Comparison of ENCODE assay signal across 11 cellular contexts in the genomic region with DNA sequence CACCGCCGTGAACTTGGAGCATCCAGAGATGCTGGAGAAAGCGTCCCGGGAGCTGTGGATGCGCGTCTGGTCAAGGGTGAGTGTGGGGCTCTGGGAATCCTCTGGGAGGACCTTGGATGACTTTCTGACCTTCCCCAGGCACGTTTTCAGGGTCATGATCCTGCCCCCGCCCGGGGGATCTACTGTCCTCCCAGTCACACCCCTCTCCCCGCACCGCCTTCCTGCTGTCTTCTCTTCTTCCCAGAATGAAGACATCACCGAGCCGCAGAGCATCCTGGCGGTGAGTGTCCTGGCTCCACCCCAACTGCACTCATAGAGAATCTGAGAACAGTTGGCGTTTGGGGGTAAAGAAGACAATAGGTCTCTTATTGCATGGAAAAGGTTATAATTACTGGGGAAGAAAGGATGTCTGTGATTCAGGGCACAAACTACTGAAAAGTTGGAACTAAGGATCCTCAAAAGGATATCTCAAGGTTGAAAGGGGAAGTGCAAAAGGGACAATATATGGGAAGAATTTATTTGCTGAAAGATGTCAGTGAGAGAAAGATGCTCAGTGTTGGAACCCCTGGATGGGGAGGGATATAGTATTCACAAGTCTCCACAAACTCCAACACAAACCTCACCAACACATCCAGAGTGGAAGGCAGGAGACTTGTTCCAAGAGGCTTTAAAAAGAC. TPM values are rescaled to one million over a fixed set of nuclear protein-coding genes. Genes with fewer than 3 reads are reported as not detected.
A peak's percentile ranks its signal among the peaks of the same experiment; 100 is the strongest.
DNase-seq lines count a peak whose midpoint lies in the region; ATAC-seq and TF ChIP-seq lines count a peak whose summit lies in the region.
"Had no signal": no experiment of that assay in that cellular context is flagged by ENCODE, and none has a peak within 500 bp of the region (broad histone marks: within the 10 kb centered on the region; RNA-seq: fewer than 3 reads in every experiment).

No MANE protein-coding gene starts in this region.

- peak overlapping the region; percentile 95 for H3K4me3 ChIP-seq in CD8-positive, alpha-beta memory T cell (ENCODE audit: low read length)
- no peak overlapping the region for H3K4me3 ChIP-seq in PC-3 (ENCODE audit: low read length)
- H3K4me3 ChIP-seq in neuronal stem cell (ENCODE audit: low read length in 2 of 2), result peak overlapping the region in 1 of 2 donors; percentile 1

- H3F3A ChIP-seq in PC-3 (ENCODE audit: low read length, unreplicated experiment), result no peaks in the 10 kb centered on the region

- H3K27ac ChIP-seq in CD8-positive, alpha-beta memory T cell (ENCODE audit: low read depth, low read length), result no peak overlapping the region
- no peak overlapping the region for H3K27ac ChIP-seq in PC-3 (ENCODE audit: low read length)
- no peak overlapping the region for H3K27ac ChIP-seq in neuronal stem cell (replicated peaks; ENCODE audit: low read length)

- no peaks in the 10 kb centered on the region for H3K27me3 ChIP-seq in CD8-positive, alpha-beta memory T cell (ENCODE audit: insufficient read depth, low read length, poor library complexity, severe bottlenecking)
- H3K27me3 ChIP-seq in PC-3 (ENCODE audit: low read length) (no peaks in the 10 kb centered on the region), neuronal stem cell (ENCODE audit: control insufficient read depth in 3 of 3, insufficient read depth in 3 of 3, low read depth in 1 of 3, low read length in 3 of 3) (no peaks in the 10 kb centered on the region)
- H3K27me3 ChIP-seq: tibial artery had no signal

- CTCF ChIA-PET in CD8-positive, alpha-beta memory T cell (lab: Charles Lee), result interaction anchor here (0.8 to 5.8 kb wide), 8 partner anchors 8 to 80 kb away, joined by 3 to 45 read pairs (median 5); no protein-coding TSS in a partner anchor
- CTCF ChIA-PET in PC-3 (lab: Charles Lee), result no interaction called here

- H3K14ac ChIP-seq in neuronal stem cell (ENCODE audit: low read length), result no peak overlapping the region

- peak overlapping the region; percentile 63 to 98 (median 94) for H3K27ac Mint-ChIP-seq in CD8-positive, alpha-beta memory T cell

- peak overlapping the region; percentile 88 to 99 (median 97) for H3K4me3 Mint-ChIP-seq in CD8-positive, alpha-beta memory T cell

- BruUV-seq in PC-3 (replicated peaks; lab: Mats Ljungman, UMichigan), result no TSS peak

- peak overlapping the region; percentile 35 for H3K23ac ChIP-seq in neuronal stem cell (ENCODE audit: low read depth, low read length, poor library complexity)

- H3K9me3 Mint-ChIP-seq in CD8-positive, alpha-beta memory T cell, result no peaks in the 10 kb centered on the region

- peaks cover 0 to 67% (median 21%) of the 10 kb centered on the region in 3 donors for H3K36me3 Mint-ChIP-seq in CD8-positive, alpha-beta memory T cell

- H3K9ac ChIP-seq in PC-3 (ENCODE audit: low read length) (no peak overlapping the region), neuronal stem cell (ENCODE audit: low read depth, low read length, poor library complexity) (no peak overlapping the region)

- H2BK12ac ChIP-seq in neuronal stem cell (ENCODE audit: low read length), result peak overlapping the region; percentile 31

- H3K9me3 ChIP-seq in CD8-positive, alpha-beta memory T cell (ENCODE audit: low read length), result no peaks in the 10 kb centered on the region
- H3K9me3 ChIP-seq in PC-3 (ENCODE audit: low read length) (no peaks in the 10 kb centered on the region), neuronal stem cell (replicated peaks in 1 of 2; ENCODE audit: control insufficient read depth in 2 of 2, insufficient read depth in 1 of 2, low read depth in 1 of 2, low read length in 2 of 2) (no peaks in the 10 kb centered on the region)
- H3K9me3 ChIP-seq: tibial artery had no signal

- no peaks in the 10 kb centered on the region for H3K27me3 Mint-ChIP-seq in CD8-positive, alpha-beta memory T cell

- no peak for ATAC-seq in PC-3
- ATAC-seq in HG03442 (IDR thresholded peaks at IDR 0.05; ENCODE audit: unreplicated experiment), result no peak
- no peak for ATAC-seq in esophagus mucosa

- peaks cover 24% of the 10 kb centered on the region for H3K79me2 ChIP-seq in PC-3 (ENCODE audit: low read length)

- no peak for DNase-seq in CD8-positive, alpha-beta memory T cell
- no peak for DNase-seq in PC-3
- DNase-seq in cerebellum (ENCODE audit: low spot score), result peak; percentile 30
- no peak for DNase-seq in neuronal stem cell (ENCODE audit: low spot score)
- no peak for DNase-seq in NCI-H82 treated with DMSO at 0.1 percent for 48 hours (lab: John Stamatoyannopoulos, UW; ENCODE audit: unreplicated experiment)
- no peak for DNase-seq in SIG-M5 (lab: John Stamatoyannopoulos, UW)
- DNase-seq: activated gamma-delta T cell treated with Interleukin-2 at 50 U/mL for 16 hours, IMR-90, tibial artery had no signal

- no peak overlapping the region for H2BK15ac ChIP-seq in neuronal stem cell (ENCODE audit: low read length)

- peaks cover 24% of the 10 kb centered on the region for H3K4me1 ChIP-seq in CD8-positive, alpha-beta memory T cell (ENCODE audit: insufficient read depth, low read length)
- H3K4me1 ChIP-seq in PC-3 (ENCODE audit: insufficient read depth, low read length) (peaks cover 15% of the 10 kb centered on the region), neuronal stem cell (ENCODE audit: control insufficient read depth in 2 of 2, insufficient read depth in 1 of 2, low read depth in 1 of 2, low read length in 2 of 2) (peaks cover 0 to 4% of the 10 kb centered on the region in 2 donors)

- no peak overlapping the region for H2BK120ac ChIP-seq in neuronal stem cell (ENCODE audit: low read depth, low read length)

- intact Hi-C loops in PC-3 (cut with micrococcal nuclease), result no loop called here

- POLR2A ChIA-PET in CD8-positive, alpha-beta memory T cell (lab: Charles Lee), result interaction anchor here (0.6 to 1.7 kb wide), 5 partner anchors 21 to 653 kb away, joined by 3 to 7 read pairs (median 4); no protein-coding TSS in a partner anchor
- POLR2A ChIA-PET in PC-3 (lab: Charles Lee; ENCODE audit: unreplicated experiment), result interaction anchor here (0.6 kb wide), 1 partner anchor 31 kb away, joined by 13 read pairs; no protein-coding TSS in a partner anchor

- H2BK5ac ChIP-seq in neuronal stem cell (ENCODE audit: low read length), result no peak overlapping the region

- peaks cover 34 to 79% (median 66%) of the 10 kb centered on the region in 3 donors for H3K4me1 Mint-ChIP-seq in CD8-positive, alpha-beta memory T cell

- no peak overlapping the region for H4K91ac ChIP-seq in neuronal stem cell (ENCODE audit: low read depth, low read length, poor library complexity)

- no CpG with 5 or more reads among the region's 15 CpGs for WGBS in neuronal stem cell (ENCODE audit: extremely low coverage in 2 of 2, insufficient read length in 2 of 2, insufficient replicate concordance in 1 of 2), 2 donors

- H3K4ac ChIP-seq in neuronal stem cell (ENCODE audit: low read length), result no peak overlapping the region

- H3K4me2 ChIP-seq in PC-3 (ENCODE audit: low read length), result peak overlapping the region; percentile 89
- no peak overlapping the region for H3K4me2 ChIP-seq in neuronal stem cell (ENCODE audit: insufficient read depth, low read length, poor library complexity, severe bottlenecking)

- no peak overlapping the region for H2AK5ac ChIP-seq in neuronal stem cell (ENCODE audit: low read depth, low read length)

- peaks cover 26% of the 10 kb centered on the region for H3K36me3 ChIP-seq in CD8-positive, alpha-beta memory T cell (ENCODE audit: insufficient read depth, low read length)
- H3K36me3 ChIP-seq in PC-3 (ENCODE audit: low read depth, low read length) (peaks cover 16% of the 10 kb centered on the region; the same call in 1 of the 2 replicates), neuronal stem cell (replicated peaks in 1 of 2; ENCODE audit: control insufficient read depth in 2 of 2, insufficient read depth in 2 of 2, low read length in 2 of 2) (peaks cover 11 to 38% of the 10 kb centered on the region in 2 donors)

- no peaks in the 10 kb centered on the region for H4K20me1 ChIP-seq in PC-3 (ENCODE audit: low read length)

- peaks cover 2% of the 10 kb centered on the region for H3K79me1 ChIP-seq in neuronal stem cell (ENCODE audit: low read depth, low read length)

- no peak overlapping the region for H4K8ac ChIP-seq in neuronal stem cell (ENCODE audit: low read depth, low read length)

- no peak for TF ChIP-seq CTCF in PC-3 (conservative IDR thresholded peaks at IDR 0.05; ENCODE audit: low read depth, low read length)

- H3K9me2 ChIP-seq in PC-3 (replicated peaks; ENCODE audit: low read length), result no peaks in the 10 kb centered on the region

- H2AFZ ChIP-seq in PC-3 (ENCODE audit: low read length), result no peak overlapping the region
- no peak overlapping the region for H2AFZ ChIP-seq in neuronal stem cell (ENCODE audit: low read length)

- H3K18ac ChIP-seq in neuronal stem cell (ENCODE audit: low read length), result no peak overlapping the region

RNA-seq across cellular contexts. Expression of gene GSTK1, which starts 1.9 kb away (rescaled TPM):
- 100 to 1,000 TPM; 147 to 151 TPM for total RNA-seq in CD8-positive, alpha-beta memory T cell
- 532 TPM for polyA plus RNA-seq in CD8-positive, alpha-beta memory T cell
- total RNA-seq in PC-3 (2014; rRNA removed), result 111 and 117 TPM in 2 replicates
- total RNA-seq in cerebellum, result 27.5 TPM
- 46.1 TPM for polyA plus RNA-seq in neuronal stem cell (2013, experiment 1 of 2)
- 47.0 TPM for polyA plus RNA-seq in neuronal stem cell (2013, experiment 2 of 2)
- 109 TPM for total RNA-seq in esophagus mucosa

RNA-seq across cellular contexts. Expression of gene TMEM139, which starts 19.6 kb away (rescaled TPM):
- total RNA-seq in CD8-positive, alpha-beta memory T cell, result under 1 TPM; 0.84 to 0.90 TPM
- 0.87 TPM for polyA plus RNA-seq in CD8-positive, alpha-beta memory T cell
- 5.2 and 6.2 TPM in 2 replicates for total RNA-seq in PC-3 (2014; rRNA removed)
- 0.64 TPM for total RNA-seq in cerebellum
- 4.3 TPM for polyA plus RNA-seq in neuronal stem cell (2013, experiment 1 of 2)
- 4.0 TPM for polyA plus RNA-seq in neuronal stem cell (2013, experiment 2 of 2)
- total RNA-seq in esophagus mucosa, result 0.44 TPM
- total RNA-seq: IMR-90 had no signal

RNA-seq across cellular contexts. Expression of gene CASP2, which starts 23.0 kb away (rescaled TPM):
- 100 to 1,000 TPM; 105 to 107 TPM for total RNA-seq in CD8-positive, alpha-beta memory T cell
- polyA plus RNA-seq in CD8-positive, alpha-beta memory T cell, result 23.0 TPM
- total RNA-seq in PC-3 (2014; rRNA removed) (25.1 and 26.4 TPM in 2 replicates), cerebellum (23.5 TPM), esophagus mucosa (28.3 TPM)
- 20.7 TPM for polyA plus RNA-seq in neuronal stem cell (2013, experiment 1 of 2)
- 21.7 TPM for polyA plus RNA-seq in neuronal stem cell (2013, experiment 2 of 2)

RNA-seq across cellular contexts. Expression of gene TAS2R40, which starts 43.3 kb away (rescaled TPM):
- total RNA-seq in CD8-positive, alpha-beta memory T cell, result not detected
- not detected for polyA plus RNA-seq in CD8-positive, alpha-beta memory T cell
- total RNA-seq in PC-3 (2014; rRNA removed) (not detected in 2 replicates), cerebellum (not detected), esophagus mucosa (not detected)
- not detected for polyA plus RNA-seq in neuronal stem cell (2013, experiment 1 of 2)
- not detected for polyA plus RNA-seq in neuronal stem cell (2013, experiment 2 of 2)
- total RNA-seq: IMR-90 had no signal
- polyA plus RNA-seq: IMR-90 had no signal

RNA-seq across cellular contexts. Expression of gene CLCN1, which starts 50.8 kb away (rescaled TPM):
- under 1 TPM in 1 of 2 experiments, not detected in 1; 0.11 TPM for total RNA-seq in CD8-positive, alpha-beta memory T cell
- polyA plus RNA-seq in CD8-positive, alpha-beta memory T cell, result not detected
- total RNA-seq in PC-3 (2014; rRNA removed) (0.55 and 0.69 TPM in 2 replicates), cerebellum (not detected), esophagus mucosa (0.68 TPM)
- 0.03 TPM for polyA plus RNA-seq in neuronal stem cell (2013, experiment 1 of 2)
- polyA plus RNA-seq in neuronal stem cell (2013, experiment 2 of 2), result 0.04 TPM
- total RNA-seq: IMR-90 had no signal
- polyA plus RNA-seq: IMR-90 had no signal
